In the genomic region with DNA sequence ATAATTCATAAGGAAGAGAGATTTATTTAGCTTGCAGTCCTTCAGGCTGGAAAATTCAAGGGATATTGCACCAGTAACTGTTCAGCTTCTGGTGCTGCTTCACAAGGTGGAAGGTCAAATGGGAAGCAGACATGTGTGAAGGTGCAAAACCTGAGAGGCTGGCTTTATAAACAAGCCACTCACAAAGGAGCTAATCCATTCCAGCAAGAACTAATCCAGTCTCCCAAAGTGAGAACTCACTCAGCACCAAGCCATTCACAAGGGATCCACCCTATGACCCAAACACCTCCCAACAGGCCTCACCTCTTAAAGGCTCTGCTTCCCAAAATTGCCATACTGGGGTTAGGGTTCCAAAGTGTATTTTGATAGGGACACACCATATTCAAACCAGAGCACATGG, we compare ENCODE assay signal across 30 cellular contexts.
"Had no signal": no experiment of that assay in that cellular context is flagged by ENCODE, and none has a peak within 500 bp of the region (broad histone marks: within the 10 kb centered on the region; RNA-seq: fewer than 3 reads in every experiment).

No MANE protein-coding gene starts in this region.

- DNase-seq: activated CD4-positive, alpha-beta memory T cell treated with anti-CD3 and anti-CD28 coated beads for 36 hours; activated CD4-positive, alpha-beta T cell treated with anti-CD3 and anti-CD28 coated beads for 36 hours; activated CD4-positive, alpha-beta T cell treated with anti-CD3 and anti-CD28 coated beads, Interleukin-2, amount 10 ng/mL, durations not matched to agents 7 days and 5 days; activated CD8-positive, alpha-beta memory T cell treated with anti-CD3 and anti-CD28 coated beads, Interleukin-2, amount 50 U/mL, for 48 hours; activated effector memory CD4-positive, alpha-beta T cell treated with Interleukin-2 at 50 U/mL for 16 hours; activated naive CD4-positive, alpha-beta T cell treated with anti-CD3 and anti-CD28 coated beads, Interleukin-2, amount 10 ng/mL, durations not matched to agents 7 days and 5 days; activated naive CD8-positive, alpha-beta T cell treated with anti-CD3 and anti-CD28 coated beads, Interleukin-2, amount 50 U/mL, for 24 hours; activated T-cell treated with anti-CD3 and anti-CD28 coated beads, Interleukin-2, amount 50 U/mL, for 48 hours; anterior cingulate cortex; caudate nucleus; MM.1S; MV-4-11; NCI-H1092; NCI-H1436 treated with DMSO at 0.1 percent for 48 hours; NCI-H187; NCI-H2029 treated with DMSO at 0.1 percent for 48 hours; NCI-H2107; NCI-H2171; NCI-H510A; NCI-H526; NCI-H748 treated with DMSO at 0.1 percent for 48 hours; SHP77; SJCRH30; T1000 had no signal

- H3K36me3 Mint-ChIP-seq: activated CD4-positive, alpha-beta memory T cell treated with anti-CD3 and anti-CD28 coated beads for 36 hours; activated naive CD4-positive, alpha-beta T cell treated with anti-CD3 and anti-CD28 coated beads, Interleukin-2, amount 10 ng/mL, durations not matched to agents 7 days and 5 days; activated naive CD8-positive, alpha-beta T cell; brain had no signal

- H3K9me3 Mint-ChIP-seq: activated CD4-positive, alpha-beta memory T cell treated with anti-CD3 and anti-CD28 coated beads for 36 hours; activated CD4-positive, alpha-beta T cell treated with anti-CD3 and anti-CD28 coated beads, Interleukin-2, amount 10 ng/mL, durations not matched to agents 7 days and 5 days; activated naive CD4-positive, alpha-beta T cell treated with anti-CD3 and anti-CD28 coated beads, Interleukin-2, amount 10 ng/mL, durations not matched to agents 7 days and 5 days had no signal

- H3K27ac Mint-ChIP-seq: activated CD4-positive, alpha-beta memory T cell treated with anti-CD3 and anti-CD28 coated beads for 36 hours; activated CD4-positive, alpha-beta T cell treated with anti-CD3 and anti-CD28 coated beads for 36 hours; activated CD4-positive, alpha-beta T cell treated with anti-CD3 and anti-CD28 coated beads, Interleukin-2, amount 10 ng/mL, durations not matched to agents 7 days and 5 days; activated naive CD4-positive, alpha-beta T cell treated with anti-CD3 and anti-CD28 coated beads, Interleukin-2, amount 10 ng/mL, durations not matched to agents 7 days and 5 days; activated naive CD8-positive, alpha-beta T cell; activated naive CD8-positive, alpha-beta T cell treated with anti-CD3 and anti-CD28 coated beads, Interleukin-2, amount 50 U/mL, for 24 hours; brain; WTC11 had no signal

- H3K4me3 Mint-ChIP-seq: activated CD4-positive, alpha-beta memory T cell treated with anti-CD3 and anti-CD28 coated beads for 36 hours; activated CD4-positive, alpha-beta T cell treated with anti-CD3 and anti-CD28 coated beads for 36 hours; activated CD4-positive, alpha-beta T cell treated with anti-CD3 and anti-CD28 coated beads, Interleukin-2, amount 10 ng/mL, durations not matched to agents 7 days and 5 days; activated naive CD4-positive, alpha-beta T cell treated with anti-CD3 and anti-CD28 coated beads, Interleukin-2, amount 10 ng/mL, durations not matched to agents 7 days and 5 days; activated naive CD8-positive, alpha-beta T cell; activated naive CD8-positive, alpha-beta T cell treated with anti-CD3 and anti-CD28 coated beads, Interleukin-2, amount 50 U/mL, for 24 hours; brain; WTC11 had no signal

- ATAC-seq: activated CD4-positive, alpha-beta T cell treated with anti-CD3 and anti-CD28 coated beads for 36 hours; activated CD4-positive, CD25-positive, alpha-beta regulatory T cell treated with anti-CD3 and anti-CD28 coated beads, Interleukin-2, amount 50 U/mL, for 24 hours; activated naive CD8-positive, alpha-beta T cell treated with anti-CD3 and anti-CD28 coated beads, Interleukin-2, amount 50 U/mL, for 24 hours; Panc1; WTC11 had no signal

- H3K27me3 Mint-ChIP-seq: activated CD4-positive, alpha-beta memory T cell treated with anti-CD3 and anti-CD28 coated beads for 36 hours; activated CD4-positive, alpha-beta T cell treated with anti-CD3 and anti-CD28 coated beads for 36 hours; activated CD4-positive, alpha-beta T cell treated with anti-CD3 and anti-CD28 coated beads, Interleukin-2, amount 10 ng/mL, durations not matched to agents 7 days and 5 days; activated naive CD4-positive, alpha-beta T cell treated with anti-CD3 and anti-CD28 coated beads, Interleukin-2, amount 10 ng/mL, durations not matched to agents 7 days and 5 days; activated naive CD8-positive, alpha-beta T cell; activated naive CD8-positive, alpha-beta T cell treated with anti-CD3 and anti-CD28 coated beads, Interleukin-2, amount 50 U/mL, for 24 hours; brain had no signal

- FAIRE-seq: bronchial epithelial cell had no signal

- H3K4me1 Mint-ChIP-seq: activated CD4-positive, alpha-beta T cell treated with anti-CD3 and anti-CD28 coated beads for 36 hours; activated CD4-positive, alpha-beta T cell treated with anti-CD3 and anti-CD28 coated beads, Interleukin-2, amount 10 ng/mL, durations not matched to agents 7 days and 5 days; activated naive CD4-positive, alpha-beta T cell treated with anti-CD3 and anti-CD28 coated beads, Interleukin-2, amount 10 ng/mL, durations not matched to agents 7 days and 5 days; activated naive CD8-positive, alpha-beta T cell treated with anti-CD3 and anti-CD28 coated beads, Interleukin-2, amount 50 U/mL, for 24 hours had no signal
